Comparison of ENCODE assay signal across 8 cellular contexts in genomic region chr7:30503273-30504212, GRCh38. TPM values are rescaled to one million over a fixed set of nuclear protein-coding genes. Genes with fewer than 3 reads are reported as not detected.
DNase-seq lines count a peak whose midpoint lies in the region; ATAC-seq and TF ChIP-seq lines count a peak whose summit lies in the region.

No MANE protein-coding gene starts in this region.

- H3K4me3 Mint-ChIP-seq in CD14-positive monocyte (peak overlapping the region; percentile 91 to 95), chondrocyte (ENCODE audit: unreplicated experiment) (peak overlapping the region; percentile 79), natural killer cell (peak overlapping the region; percentile 89)

- intact Hi-C loops in CD14-positive monocyte (cut with micrococcal nuclease), result loop anchor here in 1 of 2 donors (2.0 kb wide), 1 partner anchor 91 kb away; the partner anchor contains the start of gene GARS1
- intact Hi-C loops in natural killer cell (cut with micrococcal nuclease), result loop anchor here (10.0 kb wide), 2 partner anchors 339 to 479 kb away; partner anchors contain the start of genes FKBP14 and PLEKHA8

- H3K4me2 ChIP-seq in Karpas-422 (ENCODE audit: low read depth, low read length, poor library complexity, severe bottlenecking), result peak overlapping the region; percentile 97

- H3K4me1 Mint-ChIP-seq in CD14-positive monocyte, result peaks cover 30% of the 10 kb centered on the region
- peaks cover 29% of the 10 kb centered on the region for H3K4me1 Mint-ChIP-seq in chondrocyte (ENCODE audit: low read depth)
- peaks cover 31 to 35% of the 10 kb centered on the region in 2 donors for H3K4me1 Mint-ChIP-seq in natural killer cell

- H3K79me2 ChIP-seq in Karpas-422 (ENCODE audit: low read length), result peaks cover 56% of the 10 kb centered on the region

- H3K9me3 Mint-ChIP-seq in CD14-positive monocyte, result peaks cover 0 to 10% (median 7%) of the 10 kb centered on the region in 7 donors
- H3K9me3 Mint-ChIP-seq in chondrocyte (ENCODE audit: low read depth), result no peaks in the 10 kb centered on the region
- H3K9me3 Mint-ChIP-seq in natural killer cell, result no peaks in the 10 kb centered on the region

- TF ChIP-seq CTCF in CD14-positive monocyte (IDR thresholded peaks at IDR 0.05) (no peak), chondrocyte (IDR thresholded peaks at IDR 0.05) (no peak), natural killer cell (IDR thresholded peaks at IDR 0.05) (no peak)

- no peaks in the 10 kb centered on the region for H3K9me3 ChIP-seq in Karpas-422 (ENCODE audit: low read length)

- H2AFZ ChIP-seq in Karpas-422 (ENCODE audit: low read length), result no peak overlapping the region

- peak overlapping the region in 6 of 7 donors; percentile 31 to 86 (median 70) for H3K27ac Mint-ChIP-seq in CD14-positive monocyte
- no peak overlapping the region for H3K27ac Mint-ChIP-seq in chondrocyte (ENCODE audit: unreplicated experiment)
- peak overlapping the region; percentile 77 to 91 for H3K27ac Mint-ChIP-seq in natural killer cell

- H3K27ac ChIP-seq in Karpas-422 (ENCODE audit: low read length), result no peak overlapping the region

- peaks cover 7 to 19% of the 10 kb centered on the region in 2 donors for H3K36me3 Mint-ChIP-seq in CD14-positive monocyte
- H3K36me3 Mint-ChIP-seq in chondrocyte (ENCODE audit: low read depth), result peaks cover 2% of the 10 kb centered on the region
- no peaks in the 10 kb centered on the region for H3K36me3 Mint-ChIP-seq in natural killer cell

- peaks cover 28% of the 10 kb centered on the region for H3K4me1 ChIP-seq in Karpas-422 (ENCODE audit: low read length)

- ATAC-seq in natural killer cell, result no peak
- ATAC-seq in HG03378 (IDR thresholded peaks at IDR 0.05; ENCODE audit: unreplicated experiment), result no peak
- ATAC-seq in GM21447 (IDR thresholded peaks at IDR 0.05; ENCODE audit: unreplicated experiment), result no peak

- H3K4me3 ChIP-seq in Karpas-422 (ENCODE audit: low read length), result peak overlapping the region; percentile 84

- peaks cover 35% of the 10 kb centered on the region for H3K36me3 ChIP-seq in Karpas-422 (ENCODE audit: insufficient read depth, low read length)

- no peaks in the 10 kb centered on the region for H3K9me2 ChIP-seq in Karpas-422 (replicated peaks; ENCODE audit: insufficient read depth, low read length)

- DNase-seq in CD14-positive monocyte (ENCODE audit: low spot score) (no peak), Karpas-422 (peak; percentile 34), chondrocyte (ENCODE audit: low spot score) (no peak), natural killer cell (no peak), NCI-H1436 treated with DMSO at 0.1 percent for 48 hours (lab: John Stamatoyannopoulos, UW) (no peak), SW 1271 (lab: John Stamatoyannopoulos, UW) (no peak)

- peaks cover 0 to 1% (median 0%) of the 10 kb centered on the region in 3 donors for H3K27me3 Mint-ChIP-seq in CD14-positive monocyte (ENCODE audit: low read depth in 3 of 3)
- H3K27me3 Mint-ChIP-seq in chondrocyte (ENCODE audit: low read depth), result no peaks in the 10 kb centered on the region
- H3K27me3 Mint-ChIP-seq in natural killer cell (ENCODE audit: low read depth in 2 of 2), result no peaks in the 10 kb centered on the region

- H3K9ac ChIP-seq in Karpas-422 (ENCODE audit: low read length), result peak overlapping the region; percentile 83

- H4K20me1 ChIP-seq in Karpas-422 (ENCODE audit: insufficient read depth, low read depth, low read length), result 0 out of 2 replicates have a peak, but pooled peaks cover 5% of the 10 kb centered on the region

- no peaks in the 10 kb centered on the region for H3K27me3 ChIP-seq in Karpas-422 (ENCODE audit: low read length)

RNA-seq across cellular contexts. Expression of gene GGCT, which starts 1.1 kb away (rescaled TPM):
- polyA plus RNA-seq in CD14-positive monocyte, result 10 to 100 TPM; 10.7 to 18.1 TPM
- 73.5 and 78.1 TPM in 2 replicates for total RNA-seq in Karpas-422 (2014; rRNA removed; shearing (Covaris generic); ENCODE audit: low replicate concordance)
- total RNA-seq in chondrocyte (24.4 to 31.5 TPM (median 25.6 TPM) in 3 replicates), natural killer cell (10 to 100 TPM in 1 of 3 donors, 1 to 10 TPM in 2; 8.7 to 10.8 (median 9.2) TPM)

RNA-seq across cellular contexts. Expression of gene NOD1, which starts 25.0 kb away (rescaled TPM):
- 1 to 10 TPM; 2.8 to 4.6 TPM for polyA plus RNA-seq in CD14-positive monocyte
- 4.5 and 6.7 TPM in 2 replicates for total RNA-seq in Karpas-422 (2014; rRNA removed; shearing (Covaris generic); ENCODE audit: low replicate concordance)
- 6.0 to 8.2 TPM (median 6.6 TPM) in 3 replicates for total RNA-seq in chondrocyte
- total RNA-seq in natural killer cell, result 10 to 100 TPM; 28.2 to 32.4 (median 31.2) TPM
